27 cellular contexts compared by ENCODE assay signal in the genomic region with DNA sequence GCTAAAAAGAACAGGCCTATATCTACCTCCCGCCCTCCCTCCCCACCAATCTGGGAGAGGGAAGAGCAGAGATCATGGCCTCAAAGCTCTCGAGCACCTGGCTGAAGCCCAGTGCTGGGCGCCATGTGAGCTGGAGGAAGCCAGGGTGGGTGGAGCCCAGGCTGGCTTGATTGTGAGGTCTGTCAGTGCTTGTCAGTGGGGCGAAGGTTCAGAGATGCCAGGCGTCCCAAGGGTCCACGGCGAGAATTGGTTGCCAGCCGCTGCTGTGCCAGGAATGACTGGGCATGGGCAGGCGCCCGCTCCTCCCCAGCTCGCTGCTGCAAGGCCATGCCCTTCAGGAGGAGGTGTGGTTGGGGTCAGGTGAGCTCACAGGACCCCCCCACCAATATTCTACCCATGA. TPM values are rescaled to one million over a fixed set of nuclear protein-coding genes. Genes with fewer than 3 reads are reported as not detected.
"Had no signal": no experiment of that assay in that cellular context is flagged by ENCODE, and none has a peak within 500 bp of the region (broad histone marks: within the 10 kb centered on the region; RNA-seq: fewer than 3 reads in every experiment).

No MANE protein-coding gene starts in this region.

- H3K27me3 ChIP-seq: body of pancreas, colonic mucosa, gastrocnemius medialis had no signal

- H3K9me3 ChIP-seq: body of pancreas, colonic mucosa, gastrocnemius medialis, mucosa of descending colon, thoracic aorta had no signal

- ATAC-seq: activated CD4-positive, alpha-beta T cell treated with anti-CD3 and anti-CD28 coated beads for 36 hours; body of pancreas; gastrocnemius medialis; mucosa of descending colon; natural killer cell treated with Interleukin-12 subunit alpha and Interleukin-12 subunit beta and Interleukin-15 and Interleukin-18, amount 100 ng/mL, for 72 hours; stimulated activated naive CD8-positive, alpha-beta T cell treated with anti-CD3 and anti-CD28 coated beads, Interleukin-15, Interleukin-2, amounts not matched to agents 100 U/mL and 50 U/mL, for 24 hours had no signal

- H3K4me1 ChIP-seq: colonic mucosa had no signal

- H3K27ac ChIP-seq: body of pancreas, colonic mucosa, thoracic aorta had no signal

- H3K36me3 ChIP-seq: colonic mucosa, gastrocnemius medialis had no signal

- DNase-seq: activated CD4-positive, alpha-beta T cell treated with anti-CD3 and anti-CD28 coated beads for 36 hours; activated CD4-positive, CD25-positive, alpha-beta regulatory T cell; activated effector memory CD4-positive, alpha-beta T cell treated with Interleukin-2 at 50 U/mL for 16 hours; activated naive CD4-positive, alpha-beta T cell treated with Interleukin-2 at 50 U/mL for 16 hours; anterior cingulate cortex; body of pancreas; cerebellar nuclear complex; colonic mucosa; effector CD8-positive, alpha-beta T cell; erythroblast; gastrocnemius medialis; glutamatergic neuron; hippocampal formation; mucosa of descending colon; stimulated activated CD4-positive, alpha-beta T cell treated with anti-CD3 and anti-CD28 coated beads, Interleukin-4, amount 100 ng/mL, for 1 hour; stimulated activated naive CD8-positive, alpha-beta T cell treated with anti-CD3 and anti-CD28 coated beads, Interleukin-15, Interleukin-2, amounts not matched to agents 100 U/mL and 50 U/mL, for 24 hours; T-helper 1 cell; trophoblast cell had no signal

- H3K4me3 ChIP-seq: body of pancreas, colonic mucosa, gastrocnemius medialis, lung, mucosa of descending colon, thoracic aorta had no signal

RNA-seq across cellular contexts. Expression of gene BEST2, which starts 11.5 kb away (rescaled TPM):
- total RNA-seq: activated CD4-positive, alpha-beta T cell treated with anti-CD3 and anti-CD28 coated beads for 36 hours; body of pancreas; dermis microvascular lymphatic vessel endothelial cell; kidney epithelial cell; lung; mesenteric fat pad; natural killer cell treated with Interleukin-12 subunit alpha and Interleukin-12 subunit beta and Interleukin-15 and Interleukin-18, amount 100 ng/mL, for 72 hours; omental fat pad; renal cortical epithelial cell; subcutaneous adipose tissue; thoracic aorta had no signal
